21 cellular contexts compared by ENCODE assay signal in the genomic region with DNA sequence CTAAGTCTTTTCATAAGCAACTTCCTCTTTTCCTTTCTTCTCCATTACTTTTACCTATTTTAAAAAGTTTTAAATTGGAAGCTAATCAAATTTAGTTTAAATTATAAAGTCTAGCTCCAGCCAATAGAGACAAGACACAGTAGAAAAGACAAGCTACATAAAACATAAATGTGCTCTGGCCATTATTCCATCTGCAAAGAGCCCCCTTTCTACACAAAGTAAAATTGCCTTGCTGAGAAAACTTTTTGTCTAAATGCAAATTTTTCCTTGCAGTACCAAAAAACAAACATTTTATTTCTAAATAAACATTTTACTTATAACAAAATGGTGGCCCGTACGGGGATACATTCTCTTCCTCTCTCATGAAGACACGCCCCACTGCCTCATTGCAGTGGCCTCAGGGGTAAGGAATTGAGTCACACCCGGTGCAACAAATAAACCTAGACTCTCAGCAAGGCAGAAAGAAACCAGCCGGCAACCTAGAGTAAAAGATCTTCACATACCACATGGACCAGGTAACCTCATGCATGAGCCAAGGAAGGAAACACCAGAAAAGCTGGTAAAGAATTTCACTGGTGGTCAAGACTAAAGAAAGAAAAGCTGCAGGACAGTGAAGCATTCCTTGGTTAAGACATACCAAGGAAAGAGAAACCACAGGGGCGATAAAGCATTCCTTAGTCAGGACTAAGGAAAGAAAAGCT.
DNase-seq lines count a peak whose midpoint lies in the region; ATAC-seq and TF ChIP-seq lines count a peak whose summit lies in the region.
"Had no signal": no experiment of that assay in that cellular context is flagged by ENCODE, and none has a peak within 500 bp of the region (broad histone marks: within the 10 kb centered on the region; RNA-seq: fewer than 3 reads in every experiment).

No MANE protein-coding gene starts in this region.

- no peak overlapping the region for H2BK20ac ChIP-seq in H9 (ENCODE audit: low read depth, low read length, poor library complexity, severe bottlenecking)

- H3K27ac ChIP-seq in H9 (ENCODE audit: insufficient read length, low read depth, low read length) (peak overlapping the region; percentile 54), right atrium auricular region (no peak overlapping the region), foreskin keratinocyte (no peak overlapping the region)
- H3K27ac ChIP-seq: heart left ventricle, thoracic aorta had no signal

- H3K36me3 Mint-ChIP-seq in H9 (ENCODE audit: insufficient read depth in 1 of 3, low read depth in 3 of 3) (peaks cover 20 to 39% (median 24%) of the 10 kb centered on the region in 3 experiments), WTC11 (peaks cover 39% of the 10 kb centered on the region)
- peaks cover 82% of the 10 kb centered on the region for H3K36me3 Mint-ChIP-seq in activated naive CD8-positive, alpha-beta T cell treated with anti-CD3 and anti-CD28 coated beads for 36 hours

- H3K4me3 Mint-ChIP-seq in H9, result no peak overlapping the region
- H3K4me3 Mint-ChIP-seq in WTC11, result peak overlapping the region; percentile 41
- no peak overlapping the region for H3K4me3 Mint-ChIP-seq in activated naive CD8-positive, alpha-beta T cell treated with anti-CD3 and anti-CD28 coated beads for 36 hours
- H3K4me3 Mint-ChIP-seq: activated CD4-positive, alpha-beta T cell treated with anti-CD3 and anti-CD28 coated beads, Interleukin-2, amount 10 ng/mL, durations not matched to agents 24 days and 14 days; natural killer cell; stimulated activated memory B cell treated with anti-CD40 and anti-IgM and Interleukin-4, amounts not matched to agents 10 μg/mL and 1 μg/mL and 100 μg/mL, for 72 hours had no signal

- H3K4me1 Mint-ChIP-seq in H9, result peaks cover 0 to 15% of the 10 kb centered on the region in 2 experiments; a peak in 2 of 4 replicates
- peaks cover 13% of the 10 kb centered on the region for H3K4me1 Mint-ChIP-seq in WTC11
- H3K4me1 Mint-ChIP-seq in activated naive CD8-positive, alpha-beta T cell treated with anti-CD3 and anti-CD28 coated beads for 36 hours, result peaks cover 13% of the 10 kb centered on the region

- H3K56ac ChIP-seq in H9 (ENCODE audit: insufficient read length, low read depth, low read length), result no peak overlapping the region

- DNase-seq in H9 (peak; percentile 65), WTC11 (ENCODE audit: low spot score) (no peak), fibroblast of villous mesenchyme (ENCODE audit: low read depth) (peak; percentile 31), non-pigmented ciliary epithelial cell (ENCODE audit: low read depth) (peak; percentile 89), right atrium auricular region (ENCODE audit: low spot score) (no peak), foreskin keratinocyte (no peak)
- no peak for DNase-seq in activated naive CD8-positive, alpha-beta T cell treated with anti-CD3 and anti-CD28 coated beads for 36 hours
- DNase-seq: activated CD4-positive, alpha-beta T cell treated with anti-CD3 and anti-CD28 coated beads, Interleukin-2, amount 10 ng/mL, durations not matched to agents 24 days and 14 days; activated effector memory CD4-positive, alpha-beta T cell treated with Interleukin-2 at 50 U/mL for 16 hours; DMS153; heart left ventricle; MV-4-11; natural killer cell; NCI-H2081; NCI-H524; stimulated activated CD4-positive, alpha-beta T cell treated with anti-CD3 and anti-CD28 coated beads, Interleukin-15, amount 100 ng/mL, for 24 hours; SW 1271 had no signal

- WGBS in H9 (ENCODE audit: extremely low coverage, insufficient read length, low lambda C conversion rate), result no CpG with 5 or more reads among the region's 6 CpGs

- H3K23ac ChIP-seq in H9 (ENCODE audit: insufficient read length, low read depth, low read length), result no peak overlapping the region

- no peak overlapping the region for H3T11ph ChIP-seq in H9 (ENCODE audit: low read length)

- no peak overlapping the region for H3K18ac ChIP-seq in H9 (ENCODE audit: insufficient read length, low read depth, low read length)

- H4K91ac ChIP-seq in H9 (ENCODE audit: insufficient read length, low read depth, low read length), result no peak overlapping the region

- H3K79me1 ChIP-seq in H9 (ENCODE audit: insufficient read depth, low read depth, low read length, poor library complexity, severe bottlenecking), result no peaks in the 10 kb centered on the region

- no peak overlapping the region for H3K4ac ChIP-seq in H9 (ENCODE audit: low read depth, low read length)

- H2BK5ac ChIP-seq in H9 (ENCODE audit: insufficient read length, low read length), result no peak overlapping the region

- no peak overlapping the region for H3K9ac ChIP-seq in H9 (ENCODE audit: extremely low read depth, insufficient read length, low read length)

- ATAC-seq in WTC11, result peak; percentile 73
- ATAC-seq in HG03469 (IDR thresholded peaks at IDR 0.05; ENCODE audit: unreplicated experiment), result no peak
- ATAC-seq in foreskin keratinocyte, result no peak
- ATAC-seq: heart left ventricle; natural killer cell; Right ventricle myocardium inferior; stimulated activated memory B cell treated with anti-CD40 and anti-IgM and Interleukin-4, amounts not matched to agents 10 μg/mL and 1 μg/mL and 100 μg/mL, for 72 hours had no signal

- H2BK12ac ChIP-seq in H9 (ENCODE audit: insufficient read length, low read depth, low read length), result no peak overlapping the region

- no peak for TF ChIP-seq CTCF in H9 (conservative IDR thresholded peaks at IDR 0.05)
- TF ChIP-seq CTCF in WTC11 (IDR thresholded peaks at IDR 0.05), result no peak
- no peak for TF ChIP-seq CTCF in fibroblast of villous mesenchyme (IDR thresholded peaks at IDR 0.05; ENCODE audit: insufficient read depth, low read depth, low read length)
- no peak for TF ChIP-seq CTCF in right atrium auricular region (IDR thresholded peaks at IDR 0.05)
- TF ChIP-seq CTCF in foreskin keratinocyte (conservative IDR thresholded peaks at IDR 0.05), result no peak

- H2AFZ ChIP-seq in H9 (ENCODE audit: low read length), result no peak overlapping the region

- no peaks in the 10 kb centered on the region for H3K9me3 ChIP-seq in H9 (ENCODE audit: control insufficient read depth, low read depth, low read length)
- peaks cover 0 to 26% of the 10 kb centered on the region in 2 donors for H3K9me3 ChIP-seq in right atrium auricular region

- H3K4me3 ChIP-seq in fibroblast of villous mesenchyme (ENCODE audit: low read depth, low read length) (no peak overlapping the region), right atrium auricular region (no peak overlapping the region)
- H3K4me3 ChIP-seq: heart left ventricle, thoracic aorta had no signal

- H4K20me1 ChIP-seq in H9 (ENCODE audit: control insufficient read depth, insufficient read depth, insufficient read length), result no peaks in the 10 kb centered on the region

- H3K14ac ChIP-seq in H9 (ENCODE audit: insufficient read depth, low read length), result no peak overlapping the region

- H3K9me3 Mint-ChIP-seq in H9 (peaks cover 21 to 27% of the 10 kb centered on the region in 2 experiments), WTC11 (peaks cover 35% of the 10 kb centered on the region)
- peaks cover 39% of the 10 kb centered on the region for H3K9me3 Mint-ChIP-seq in activated naive CD8-positive, alpha-beta T cell treated with anti-CD3 and anti-CD28 coated beads for 36 hours

- POLR2A ChIA-PET in WTC11 (lab: Charles Lee), result no interaction called here

- no peaks in the 10 kb centered on the region for H3K36me3 ChIP-seq in right atrium auricular region

- H4K8ac ChIP-seq in H9 (replicated peaks; ENCODE audit: insufficient read length, low read depth, low read length), result no peak overlapping the region

- CTCF ChIA-PET in WTC11 (lab: Charles Lee), result interaction anchor here (1.3 kb wide), 1 partner anchor 30 kb away, joined by 4 read pairs; no protein-coding TSS in a partner anchor

- H3K79me2 ChIP-seq in H9 (ENCODE audit: insufficient read depth, low read length), result no peaks in the 10 kb centered on the region

- peak overlapping the region; percentile 53 for H3K4me2 ChIP-seq in H9 (ENCODE audit: insufficient read depth, insufficient read length, low read length)

- H3K27me3 Mint-ChIP-seq in H9 (ENCODE audit: low read depth) (no peaks in the 10 kb centered on the region; the same call in 1 of the 2 replicates), WTC11 (ENCODE audit: low read depth) (peaks cover 3% of the 10 kb centered on the region; the same call in 1 of the 2 replicates)
- H3K27me3 Mint-ChIP-seq in activated naive CD8-positive, alpha-beta T cell treated with anti-CD3 and anti-CD28 coated beads for 36 hours, result no peaks in the 10 kb centered on the region
- H3K27me3 Mint-ChIP-seq: activated CD4-positive, alpha-beta T cell treated with anti-CD3 and anti-CD28 coated beads, Interleukin-2, amount 10 ng/mL, durations not matched to agents 24 days and 14 days; stimulated activated memory B cell treated with anti-CD40 and anti-IgM and Interleukin-4, amounts not matched to agents 10 μg/mL and 1 μg/mL and 100 μg/mL, for 72 hours had no signal

- H2BK120ac ChIP-seq in H9 (ENCODE audit: low read depth, low read length, poor library complexity, severe bottlenecking), result no peak overlapping the region

- H3K4me1 ChIP-seq in H9 (ENCODE audit: insufficient read depth, low read length) (no peaks in the 10 kb centered on the region), right atrium auricular region (peaks cover 0 to 19% of the 10 kb centered on the region in 2 donors), foreskin keratinocyte (no peaks in the 10 kb centered on the region)

- H3K27me3 ChIP-seq in H9 (ENCODE audit: insufficient read depth, low read length), result no peaks in the 10 kb centered on the region
- no peaks in the 10 kb centered on the region for H3K27me3 ChIP-seq in right atrium auricular region
- no peaks in the 10 kb centered on the region for H3K27me3 ChIP-seq in foreskin keratinocyte
- H3K27me3 ChIP-seq: heart left ventricle had no signal

- no peak overlapping the region for H2BK15ac ChIP-seq in H9 (ENCODE audit: low read depth, low read length)

- no peak overlapping the region for H4K5ac ChIP-seq in H9 (ENCODE audit: insufficient read length, low read depth, low read length)

- no peak overlapping the region for H2AK5ac ChIP-seq in H9 (ENCODE audit: insufficient read length, low read length)

- H3K23me2 ChIP-seq in H9 (ENCODE audit: insufficient read length, low read depth, low read length, poor library complexity, severe bottlenecking), result no peaks in the 10 kb centered on the region

- H3K27ac Mint-ChIP-seq in H9 (peak overlapping the region in 2 of 3 experiments; percentile 46 to 93; a peak in 3 of 7 replicates), WTC11 (peak overlapping the region; percentile 75)
- H3K27ac Mint-ChIP-seq in activated naive CD8-positive, alpha-beta T cell treated with anti-CD3 and anti-CD28 coated beads for 36 hours, result no peak overlapping the region
- H3K27ac Mint-ChIP-seq: activated CD4-positive, alpha-beta T cell treated with anti-CD3 and anti-CD28 coated beads, Interleukin-2, amount 10 ng/mL, durations not matched to agents 24 days and 14 days; natural killer cell; stimulated activated memory B cell treated with anti-CD40 and anti-IgM and Interleukin-4, amounts not matched to agents 10 μg/mL and 1 μg/mL and 100 μg/mL, for 72 hours had no signal

TF ChIP-seq in WTC11, 78 proteins besides CTCF, POLR2A, EP300 and RAD21 (continues in another document):
- TF ChIP-seq FOXK1 (CRISPR knock-in tag; IDR thresholded peaks at IDR 0.05) (no peak), NR1H2 (CRISPR knock-in tag; IDR thresholded peaks at IDR 0.05) (no peak), FOXP1 (CRISPR knock-in tag; IDR thresholded peaks at IDR 0.05; ENCODE audit: borderline replicate concordance) (no peak), RELA (CRISPR knock-in tag; IDR thresholded peaks at IDR 0.05; ENCODE audit: borderline replicate concordance) (no peak)

Comparison
In these comparisons a context has a peak if more than half of its experiments do, and no peak if none do; other contexts are left out.
1. DNase-seq: peak in H9 (single experiment), fibroblast of villous mesenchyme (single experiment) and non-pigmented ciliary epithelial cell (single experiment); none in WTC11 (single experiment), right atrium auricular region (single experiment), activated naive CD8-positive, alpha-beta T cell treated with anti-CD3 and anti-CD28 coated beads for 36 hours (single experiment) and foreskin keratinocyte (0 of 2).